Comparison of ENCODE assay signal across 29 cellular contexts in genomic region chr6:168419569-168419968, GRCh38. TPM values are rescaled to one million over a fixed set of nuclear protein-coding genes. Genes with fewer than 3 reads are reported as not detected.
"Had no signal": no experiment of that assay in that cellular context is flagged by ENCODE, and none has a peak within 500 bp of the region (broad histone marks: within the 10 kb centered on the region; RNA-seq: fewer than 3 reads in every experiment).

No MANE protein-coding gene starts in this region.

- H3K4me3 Mint-ChIP-seq: immature natural killer cell, mesothelial cell of epicardium, naive B cell, natural killer cell, type B pancreatic cell had no signal

- H3K4me3 ChIP-seq: left lung, lung, pancreas, prostate gland, skin epidermis, stomach, thoracic aorta, tibial artery, uterus had no signal

- H3K27ac ChIP-seq: left lung, pancreas, prostate gland, stomach, thoracic aorta had no signal

- H3K9me3 ChIP-seq: left lung, pancreas, prostate gland, stomach, thoracic aorta, tibial artery, uterus had no signal

- DNase-seq: hippocampal formation; immature natural killer cell; kidney; left colon; left lung; mesendoderm; naive B cell; natural killer cell; nephron progenitor cell; nucleus accumbens; pancreas; retina; stimulated activated CD4-positive, alpha-beta T cell treated with anti-CD3 and anti-CD28 coated beads, Interleukin-12 subunit alpha, Interleukin-12 subunit beta, amount 100 ng/mL, for 4 hours; stimulated activated CD4-positive, alpha-beta T cell treated with anti-CD3 and anti-CD28 coated beads, Interleukin-15, amount 100 ng/mL, for 24 hours; stimulated activated CD4-positive, alpha-beta T cell treated with anti-CD3 and anti-CD28 coated beads, Interleukin-2, amount 100 ng/mL, for 24 hours; stimulated activated CD4-positive, alpha-beta T cell treated with anti-CD3 and anti-CD28 coated beads, Interleukin-4, amount 100 ng/mL, for 1 hour; stimulated activated naive CD4-positive, alpha-beta T cell; stomach; tibial artery; uterus had no signal

- H3K27ac Mint-ChIP-seq: immature natural killer cell, mesothelial cell of epicardium, naive B cell, natural killer cell, type B pancreatic cell had no signal

- ATAC-seq: left colon, left lung, natural killer cell, pancreas, sciatic nerve had no signal

- H3K9me3 Mint-ChIP-seq: immature natural killer cell, mesothelial cell of epicardium, naive B cell, natural killer cell, nephron progenitor cell, type B pancreatic cell had no signal

- H3K4me1 ChIP-seq: pancreas, uterus had no signal

- H3K36me3 ChIP-seq: left lung, pancreas, prostate gland, stomach, thoracic aorta, tibial artery, uterus had no signal

- H3K27me3 ChIP-seq: pancreas, stomach, tibial artery, uterus had no signal

- FAIRE-seq: islet of Langerhans, kidney, pancreas had no signal

- H3K36me3 Mint-ChIP-seq: immature natural killer cell, mesothelial cell of epicardium, naive B cell, natural killer cell, type B pancreatic cell had no signal

- H3K4me1 Mint-ChIP-seq: immature natural killer cell, naive B cell, natural killer cell had no signal

RNA-seq across cellular contexts. Expression of gene SMOC2, which starts 21.4 kb away (rescaled TPM):
- total RNA-seq: mononuclear cell, natural killer cell had no signal
- polyA plus RNA-seq: immature natural killer cell had no signal
